Comparison of ENCODE assay signal across 11 cellular contexts in the genomic region with DNA sequence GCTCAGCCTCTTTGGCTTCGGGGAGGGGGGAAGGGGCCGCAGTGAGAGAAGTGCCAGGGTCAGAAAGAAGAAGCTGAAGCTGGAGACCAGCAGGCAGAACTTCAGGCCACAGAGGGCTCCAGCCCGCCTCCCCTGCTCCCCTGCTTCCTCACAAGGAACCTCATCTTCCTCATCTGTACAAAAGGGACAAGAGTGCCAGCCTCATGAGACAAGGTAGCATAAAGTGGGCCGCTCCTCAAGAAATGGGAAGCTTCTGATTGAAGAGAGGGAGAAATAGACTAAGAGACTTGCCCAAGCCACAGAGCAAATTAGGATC. TPM values are rescaled to one million over a fixed set of nuclear protein-coding genes. Genes with fewer than 3 reads are reported as not detected.
DNase-seq lines count a peak whose midpoint lies in the region; ATAC-seq and TF ChIP-seq lines count a peak whose summit lies in the region.
"Had no signal": no experiment of that assay in that cellular context is flagged by ENCODE, and none has a peak within 500 bp of the region (broad histone marks: within the 10 kb centered on the region; RNA-seq: fewer than 3 reads in every experiment).

No MANE protein-coding gene starts in this region.

- intact Hi-C loops in PC-9 (cut with micrococcal nuclease; ENCODE audit: unreplicated experiment), result no loop called here
- intact Hi-C loops in prostate gland (cut with DNase I), result no loop called here

- H3K9me2 ChIP-seq in PC-9 (ENCODE audit: insufficient read depth), result no peaks in the 10 kb centered on the region

- H3K79me2 ChIP-seq in PC-9 (ENCODE audit: low read depth), result peaks cover 7% of the 10 kb centered on the region; the same call in 1 of the 2 replicates

- no peak for TF ChIP-seq POLR2A in prostate gland (IDR thresholded peaks at IDR 0.05)

- H3K9ac ChIP-seq in BLaER1 treated with 17β-estradiol and CSF1 and Interleukin-3, amounts not matched to agents 10 nM and 100 nM, result peak overlapping the region; percentile 0 to 61 (median 49); a peak in 18 of 22 replicates
- H3K9ac ChIP-seq: parathyroid adenoma had no signal

- DNase-seq in PC-9 (no peak), fibroblast of the aortic adventitia (ENCODE audit: low read depth) (no peak), prostate gland (ENCODE audit: low spot score) (no peak), activated gamma-delta T cell treated with Interleukin-2 at 50 U/mL for 16 hours (no peak), DMS153 (lab: John Stamatoyannopoulos, UW) (no peak), RKO (ENCODE audit: low spot score) (no peak)
- DNase-seq: NCI-H526 treated with DMSO at 0.1 percent for 48 hours had no signal

- H3K4me2 ChIP-seq in BLaER1 treated with 17β-estradiol and CSF1 and Interleukin-3, amounts not matched to agents 10 nM and 100 nM, result peak overlapping the region; percentile 77 to 97 (median 88)
- H3K4me2 ChIP-seq in PC-9, result peak overlapping the region; percentile 69

- WGBS in prostate gland, result 58% methylated on average over 4 of the region's 4 CpGs

- ATAC-seq in GM19455 (IDR thresholded peaks at IDR 0.05; ENCODE audit: unreplicated experiment), result no peak
- ATAC-seq: activated CD4-positive, CD25-positive, alpha-beta regulatory T cell treated with anti-CD3 and anti-CD28 coated beads, Interleukin-2, amount 50 U/mL, for 24 hours had no signal

- POLR2A ChIA-PET in PC-9 (lab: Charles Lee; ENCODE audit: unreplicated experiment), result interaction anchor here (0.6 to 0.7 kb wide), 3 partner anchors 72 to 907 kb away, joined by 3 to 5 read pairs (median 3); no protein-coding TSS in a partner anchor

- H3K27ac ChIP-seq in BLaER1 treated with 17β-estradiol and CSF1 and Interleukin-3, amounts not matched to agents 10 nM and 100 nM, result peak overlapping the region in 9 of 11 experiments; percentile 19 to 57 (median 30); a peak in 17 of 22 replicates
- peak overlapping the region; percentile 72 for H3K27ac ChIP-seq in PC-9
- peak overlapping the region; percentile 48 to 51 for H3K27ac ChIP-seq in prostate gland
- H3K27ac ChIP-seq: parathyroid adenoma had no signal

- no peak overlapping the region for H2AFZ ChIP-seq in PC-9
- H2AFZ ChIP-seq: parathyroid adenoma had no signal

- peaks cover 97 to 100% (median 100%) of the 10 kb centered on the region in 11 experiments for H4K20me1 ChIP-seq in BLaER1 treated with 17β-estradiol and CSF1 and Interleukin-3, amounts not matched to agents 10 nM and 100 nM
- H4K20me1 ChIP-seq in PC-9 (ENCODE audit: insufficient read depth), result no peaks in the 10 kb centered on the region

- CTCF ChIA-PET in PC-9 (lab: Charles Lee), result interaction anchor here (0.5 kb wide), 1 partner anchor 64 kb away, joined by 18 read pairs; no protein-coding TSS in a partner anchor

- no TSS peak for BruUV-seq in PC-9 (replicated peaks; lab: Mats Ljungman, UMichigan)

- H3K36me3 ChIP-seq in BLaER1 treated with 17β-estradiol and CSF1 and Interleukin-3, amounts not matched to agents 10 nM and 100 nM, result peaks cover 0 to 36% (median 0%) of the 10 kb centered on the region in 11 experiments; a peak in 9 of 22 replicates
- H3K36me3 ChIP-seq in PC-9 (ENCODE audit: low read depth) (no peaks in the 10 kb centered on the region), prostate gland (no peaks in the 10 kb centered on the region)

- peaks cover 89 to 100% (median 99%) of the 10 kb centered on the region in 10 experiments for H3K4me1 ChIP-seq in BLaER1 treated with 17β-estradiol and CSF1 and Interleukin-3, amounts not matched to agents 10 nM and 100 nM
- peaks cover 36% of the 10 kb centered on the region for H3K4me1 ChIP-seq in PC-9 (replicated peaks; ENCODE audit: insufficient read depth)
- peaks cover 26% of the 10 kb centered on the region for H3K4me1 ChIP-seq in prostate gland (replicated peaks)

- H3F3A ChIP-seq in PC-9 (ENCODE audit: insufficient read depth, low read depth), result peaks cover 17% of the 10 kb centered on the region; the same call in 1 of the 2 replicates

- H3K27me3 ChIP-seq in BLaER1 treated with 17β-estradiol and CSF1 and Interleukin-3, amounts not matched to agents 10 nM and 100 nM, result no peaks in the 10 kb centered on the region
- H3K27me3 ChIP-seq in PC-9 (ENCODE audit: insufficient read depth, low read depth) (no peaks in the 10 kb centered on the region), prostate gland (replicated peaks; ENCODE audit: insufficient read depth) (no peaks in the 10 kb centered on the region)

- H3K4me3 ChIP-seq in BLaER1 treated with 17β-estradiol and CSF1 and Interleukin-3, amounts not matched to agents 10 nM and 100 nM, result no peak overlapping the region; a peak in 1 of 20 replicates
- peak overlapping the region; percentile 35; the same call in 1 of the 2 replicates for H3K4me3 ChIP-seq in PC-9
- peak overlapping the region; percentile 2 for H3K4me3 ChIP-seq in fibroblast of the aortic adventitia (ENCODE audit: low read depth, low read length)
- no peak overlapping the region for H3K4me3 ChIP-seq in prostate gland

- TF ChIP-seq CTCF in PC-9 (conservative IDR thresholded peaks at IDR 0.05), result no peak
- no peak for TF ChIP-seq CTCF in fibroblast of the aortic adventitia (IDR thresholded peaks at IDR 0.05; ENCODE audit: insufficient read depth, low read length)
- TF ChIP-seq CTCF in prostate gland (IDR thresholded peaks at IDR 0.05), result no peak

- H3K9me3 ChIP-seq in BLaER1 treated with 17β-estradiol and CSF1 and Interleukin-3, amounts not matched to agents 10 nM and 100 nM (replicated peaks in 1 of 11), result no peaks in the 10 kb centered on the region
- H3K9me3 ChIP-seq in PC-9 (ENCODE audit: insufficient read depth, low read depth) (no peaks in the 10 kb centered on the region), prostate gland (no peaks in the 10 kb centered on the region)

RNA-seq across cellular contexts. Expression of a gene that starts 39.7 kb away (rescaled TPM):
- total RNA-seq in PC-9 (2021) (45.9 and 48.8 TPM in 2 replicates), fibroblast of the aortic adventitia (ENCODE audit: low replicate concordance) (14.6 and 19.1 TPM in 2 replicates), prostate gland (10 to 100 TPM; 27.1 to 83.7 TPM)

Comparison
In these comparisons a context has a peak if more than half of its experiments do, and no peak if none do; other contexts are left out.
1. H3K4me3 ChIP-seq: peak in PC-9 (single experiment) and fibroblast of the aortic adventitia (single experiment); none in BLaER1 treated with 17β-estradiol and CSF1 and Interleukin-3, amounts not matched to agents 10 nM and 100 nM (0 of 10) and prostate gland (0 of 2).
2. Peak in every context shown above with its lines, with median percentiles within 50 percentile points of each other: H3K27ac ChIP-seq.